In genomic region chr20:20019123-20019522, GRCh38 we compare ENCODE assay signal across 1 cellular context.
TF ChIP-seq lines count a peak whose summit lies in the region.

No MANE protein-coding gene starts in this region.

TF ChIP-seq in K562, 482 proteins besides CTCF, POLR2A, EP300 and RAD21:
- TF ChIP-seq NFE2 (IDR thresholded peaks at IDR 0.05; ENCODE audit: low read depth) = peak; percentile 45
- TF ChIP-seq NFIC (IDR thresholded peaks at IDR 0.05) = peak; percentile 79
- peak; percentile 22; the same call in 1 of the 2 replicates for TF ChIP-seq C11orf30 (IDR thresholded peaks at IDR 0.05; ENCODE audit: low read depth)
- TF ChIP-seq ZNF436 (CRISPR knock-in tag; IDR thresholded peaks at IDR 0.05) = no peak
- 0 out of 2 replicates have a peak, but pooled peaks have one; percentile 19 for TF ChIP-seq ZNF316 (IDR thresholded peaks at IDR 0.05)
